In genomic region chr2:151409601-151410484, GRCh38 we compare ENCODE assay signal across 8 cellular contexts. TPM values are rescaled to one million over a fixed set of nuclear protein-coding genes. Genes with fewer than 3 reads are reported as not detected.
DNase-seq lines count a peak whose midpoint lies in the region; ATAC-seq and TF ChIP-seq lines count a peak whose summit lies in the region.

RIF1 (plus strand) TSS chr2:151409902; CDS start chr2:151410424, 522 bp downstream.

- TF ChIP-seq CTCF in BE2C (IDR thresholded peaks at IDR 0.05; ENCODE audit: low read depth, low read length) (peak; percentile 43), choroid plexus epithelial cell (conservative IDR thresholded peaks at IDR 0.05; ENCODE audit: low read depth, low read length) (peak; percentile 82)

- DNase-seq in BE2C: peak; percentile 87
- peak; percentile 91 for DNase-seq in NCI-H460 (ENCODE audit: extremely low read depth, low read depth)
- peak; percentile 74 to 77 for DNase-seq in activated CD4-positive, alpha-beta T cell treated with anti-CD3 and anti-CD28 coated beads for 24 hours (ENCODE audit: low read depth in 2 of 2)
- DNase-seq in choroid plexus epithelial cell (ENCODE audit: low read depth): peak; percentile 95
- peak; percentile 93 for DNase-seq in kidney tubule cell (ENCODE audit: low spot score)
- DNase-seq in stimulated activated CD4-positive, alpha-beta T cell treated with anti-CD3 and anti-CD28 coated beads, Interleukin-1b, Interleukin-23, amount 100 ng/mL, for 24 hours (ENCODE audit: low read depth in 4 of 4, low spot score in 1 of 4): peak; percentile 55 to 77 (median 70)

- H3K9me3 ChIP-seq in BE2C: no peaks in the 10 kb centered on the region

- no peaks in the 10 kb centered on the region for H3K27me3 ChIP-seq in BE2C

- ATAC-seq in HG03432 (IDR thresholded peaks at IDR 0.05; ENCODE audit: unreplicated experiment): peak; percentile 96

- peaks cover 20% of the 10 kb centered on the region for H3K36me3 ChIP-seq in BE2C

- H3K4me3 ChIP-seq in BE2C (ENCODE audit: low read depth, low read length): peak within 1 kb of the TSS; percentile 87
- peak within 1 kb of the TSS; percentile 98 for H3K4me3 ChIP-seq in choroid plexus epithelial cell (ENCODE audit: low read depth, low read length)

- H3K4me1 ChIP-seq in BE2C: no peaks in the 10 kb centered on the region

- peak; percentile 80 for TF ChIP-seq POLR2A in GM19099 (IDR thresholded peaks at IDR 0.05; ENCODE audit: extremely low read depth, insufficient read length, low read depth)

RNA-seq across cellular contexts. Expression of gene RIF1, which starts in this region (rescaled TPM):
- polyA plus RNA-seq in BE2C (2012; ENCODE audit: insufficient read depth, insufficient read length, low read depth): 4.9 TPM
- 46.3 and 50.9 TPM in 2 replicates for total RNA-seq in NCI-H460 (2014; rRNA removed; shearing (Covaris generic))
- 20.2 and 32.4 TPM in 2 replicates for polyA plus RNA-seq in NCI-H460 (2014; cell fraction: nucleus; rRNA removed)

Comparison
In these comparisons a context has a peak if more than half of its experiments do, and no peak if none do; other contexts are left out.
1. Peak in every context shown above with its lines: DNase-seq, ATAC-seq and H3K4me3 ChIP-seq.